22 cellular contexts compared by ENCODE assay signal in genomic region chr7:138480527-138480926, GRCh38.
"Had no signal": no experiment of that assay in that cellular context is flagged by ENCODE, and none has a peak within 500 bp of the region (broad histone marks: within the 10 kb centered on the region; RNA-seq: fewer than 3 reads in every experiment).

No MANE protein-coding gene starts in this region.

- H3K9me3 ChIP-seq: breast epithelium had no signal

- DNase-seq: activated CD4-positive, alpha-beta T cell treated with anti-CD3 and anti-CD28 coated beads for 4 hours; activated CD8-positive, alpha-beta memory T cell treated with anti-CD3 and anti-CD28 coated beads, Interleukin-2, amount 50 U/mL, for 4 hours; activated CD8-positive, alpha-beta T cell treated with anti-CD3 and anti-CD28 coated beads for 36 hours; activated effector memory CD4-positive, alpha-beta T cell treated with Interleukin-2 at 50 U/mL for 16 hours; activated naive CD4-positive, alpha-beta T cell; aorta; caudate nucleus; Kasumi-1; KBM-7; NCI-H1105 treated with DMSO at 0.1 percent for 48 hours; NCI-H146; NCI-H187 treated with DMSO at 0.1 percent for 48 hours; NCI-H2081 treated with DMSO at 0.1 percent for 48 hours; NCI-H446; NCI-H524; SIG-M5; T-cell; WERI-Rb-1 had no signal

- H3K27me3 ChIP-seq: breast epithelium had no signal

- H3K27me3 Mint-ChIP-seq: activated CD8-positive, alpha-beta T cell treated with anti-CD3 and anti-CD28 coated beads for 36 hours; activated naive CD4-positive, alpha-beta T cell treated with anti-CD3 and anti-CD28 coated beads, Interleukin-2, amount 50 U/mL, for 24 hours; T-cell had no signal

- H3K27ac ChIP-seq: breast epithelium, WERI-Rb-1 had no signal

- H3K4me3 Mint-ChIP-seq: activated CD8-positive, alpha-beta T cell treated with anti-CD3 and anti-CD28 coated beads for 36 hours; activated naive CD4-positive, alpha-beta T cell treated with anti-CD3 and anti-CD28 coated beads, Interleukin-2, amount 50 U/mL, for 24 hours; activated T-helper 1 cell treated with anti-CD3 and anti-CD28 coated beads, Interleukin-12 subunit alpha, Interleukin-12 subunit beta, Interleukin-2, Interleukin-4 antibody, amounts not matched to agents 30 ng/mL and 10 ng/mL and 1 ng/mL, durations not matched to agents 14 hours and 24 hours and 36 hours had no signal

- H3K9me3 Mint-ChIP-seq: activated CD8-positive, alpha-beta T cell treated with anti-CD3 and anti-CD28 coated beads for 36 hours; activated naive CD4-positive, alpha-beta T cell treated with anti-CD3 and anti-CD28 coated beads, Interleukin-2, amount 50 U/mL, for 24 hours; T-cell had no signal

- H3K4me1 ChIP-seq: breast epithelium had no signal

- ATAC-seq: activated CD4-positive, CD25-positive, alpha-beta regulatory T cell treated with anti-CD3 and anti-CD28 coated beads, Interleukin-2, amount 50 U/mL, for 24 hours; activated CD8-positive, alpha-beta T cell treated with anti-CD3 and anti-CD28 coated beads for 36 hours; T-cell had no signal

- H3K27ac Mint-ChIP-seq: activated CD8-positive, alpha-beta T cell treated with anti-CD3 and anti-CD28 coated beads for 36 hours; activated naive CD4-positive, alpha-beta T cell treated with anti-CD3 and anti-CD28 coated beads, Interleukin-2, amount 50 U/mL, for 24 hours; activated T-helper 1 cell treated with anti-CD3 and anti-CD28 coated beads, Interleukin-12 subunit alpha, Interleukin-12 subunit beta, Interleukin-2, Interleukin-4 antibody, amounts not matched to agents 30 ng/mL and 10 ng/mL and 1 ng/mL, durations not matched to agents 14 hours and 24 hours and 36 hours had no signal
